In genomic region chr5:149035282-149035882, GRCh38 we compare ENCODE assay signal across 7 cellular contexts. TPM values are rescaled to one million over a fixed set of nuclear protein-coding genes. Genes with fewer than 3 reads are reported as not detected.
A peak's percentile ranks its signal among the peaks of the same experiment; 100 is the strongest.
DNase-seq lines count a peak whose midpoint lies in the region; ATAC-seq, FAIRE-seq and TF ChIP-seq lines count a peak whose summit lies in the region.

No MANE protein-coding gene starts in this region.

- no peak overlapping the region for H3K4me3 ChIP-seq in small intestine (ENCODE audit: low read depth in 1 of 2, low read length in 2 of 2)

- in situ Hi-C loops in GM13977 (cut with MboI; ENCODE audit: low pct_unique_long_range_greater_than_20kb, low sequenced_read_pairs, unreplicated experiment), result no loop called here

- no peaks in the 10 kb centered on the region for H3K4me1 ChIP-seq in small intestine (ENCODE audit: control insufficient read depth in 2 of 2, insufficient read depth in 1 of 2, low read depth in 1 of 2, low read length in 1 of 2)

- H3K27ac ChIP-seq in small intestine (ENCODE audit: low read depth in 1 of 2, low read length in 1 of 2), result no peak overlapping the region

- no peaks in the 10 kb centered on the region for H3K36me3 ChIP-seq in small intestine (ENCODE audit: control insufficient read depth in 2 of 2, insufficient read depth in 2 of 2, low read length in 2 of 2)

- ATAC-seq in HG02678 (IDR thresholded peaks at IDR 0.05; ENCODE audit: unreplicated experiment), result peak; percentile 90

- 23 to 27% (median 26%) methylated on average over 9 of the region's 9 CpGs for WGBS in small intestine, 3 donors

- no peak for FAIRE-seq in small intestine (lab: Jason Lieb, UNC)

- no peaks in the 10 kb centered on the region for H3K9me3 ChIP-seq in small intestine (ENCODE audit: control insufficient read depth, low read depth)

- no peaks in the 10 kb centered on the region for H3K27me3 ChIP-seq in small intestine (ENCODE audit: control insufficient read depth in 2 of 2, insufficient read depth in 2 of 2, low read length in 2 of 2)

- TF ChIP-seq CTCF in GM13977 (IDR thresholded peaks at IDR 0.05; ENCODE audit: extremely low read depth, insufficient read depth, missing control alignments), result peak; percentile 93

- DNase-seq in GM13977 (ENCODE audit: low spot score) (peak; percentile 50), NCI-H1694 (lab: John Stamatoyannopoulos, UW) (peak; percentile 4), T-helper 9 cell (peak; percentile 56), anterior cingulate cortex (lab: John Stamatoyannopoulos, UW) (peak in 54 of 58 donors; percentile 9 to 84 (median 56)), hepatic stellate cell (ENCODE audit: low spot score) (peak; percentile 47), small intestine (peak; percentile 62)

RNA-seq across cellular contexts. Expression of gene SH3TC2, which starts 27.5 kb away (rescaled TPM):
- polyA plus RNA-seq in small intestine, result under 1 TPM in 1 of 3 donors, not detected in 2; 0.36 TPM

Comparison
In these comparisons a context has a peak if more than half of its experiments do, and no peak if none do; other contexts are left out.
1. DNase-seq: peak in every context shown above with its lines; median percentile 62 in small intestine; 56 in T-helper 9 cell; 56 in anterior cingulate cortex; 50 in GM13977; 47 in hepatic stellate cell; 4 in NCI-H1694.